1 cellular context compared by ENCODE assay signal in genomic region chr4:41120297-41121217, GRCh38.
TF ChIP-seq lines count a peak whose summit lies in the region.

No MANE protein-coding gene starts in this region.

TF ChIP-seq in liver, 16 proteins besides CTCF, POLR2A, EP300 and RAD21 (continued from another document):
- TF ChIP-seq, protein P1, sequence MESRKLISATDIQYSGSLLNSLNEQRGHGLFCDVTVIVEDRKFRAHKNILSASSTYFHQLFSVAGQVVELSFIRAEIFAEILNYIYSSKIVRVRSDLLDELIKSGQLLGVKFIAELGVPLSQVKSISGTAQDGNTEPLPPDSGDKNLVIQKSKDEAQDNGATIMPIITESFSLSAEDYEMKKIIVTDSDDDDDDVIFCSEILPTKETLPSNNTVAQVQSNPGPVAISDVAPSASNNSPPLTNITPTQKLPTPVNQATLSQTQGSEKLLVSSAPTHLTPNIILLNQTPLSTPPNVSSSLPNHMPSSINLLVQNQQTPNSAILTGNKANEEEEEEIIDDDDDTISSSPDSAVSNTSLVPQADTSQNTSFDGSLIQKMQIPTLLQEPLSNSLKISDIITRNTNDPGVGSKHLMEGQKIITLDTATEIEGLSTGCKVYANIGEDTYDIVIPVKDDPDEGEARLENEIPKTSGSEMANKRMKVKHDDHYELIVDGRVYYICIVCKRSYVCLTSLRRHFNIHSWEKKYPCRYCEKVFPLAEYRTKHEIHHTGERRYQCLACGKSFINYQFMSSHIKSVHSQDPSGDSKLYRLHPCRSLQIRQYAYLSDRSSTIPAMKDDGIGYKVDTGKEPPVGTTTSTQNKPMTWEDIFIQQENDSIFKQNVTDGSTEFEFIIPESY (IDR thresholded peaks at IDR 0.05), result peak; percentile 55
- TF ChIP-seq HNF4A (conservative IDR thresholded peaks at IDR 0.05), result peak; percentile 36 to 43
- no peak for TF ChIP-seq FOXA1 (IDR thresholded peaks at IDR 0.05)
- no peak for TF ChIP-seq REST (IDR thresholded peaks at IDR 0.05)
- TF ChIP-seq YY1 (IDR thresholded peaks at IDR 0.05), result peak; percentile 93
- TF ChIP-seq RXRA (IDR thresholded peaks at IDR 0.05), result peak; percentile 42 to 54
- no peak for TF ChIP-seq HNF4G (IDR thresholded peaks at IDR 0.05)
- no peak for TF ChIP-seq GABPA (IDR thresholded peaks at IDR 0.05 in 1 of 2, conservative IDR thresholded peaks at IDR 0.05 in 1 of 2)
TF ChIP-seq in liver: peak in this region for 7.
